Comparison of ENCODE assay signal across 7 cellular contexts in genomic region chr16:3131755-3132377, GRCh38.
DNase-seq lines count a peak whose midpoint lies in the region; ATAC-seq and TF ChIP-seq lines count a peak whose summit lies in the region.

No MANE protein-coding gene starts in this region.

- DNase-seq in GF-D8 (lab: John Stamatoyannopoulos, UW) (peak; percentile 1), LNCaP clone FGC (ENCODE audit: low read depth) (no peak), erythroblast (lab: John Stamatoyannopoulos, UW) (peak; percentile 62 to 72)
- DNase-seq in activated CD4-positive, alpha-beta T cell treated with anti-CD3 and anti-CD28 coated beads for 48 hours, result peak; percentile 69
- DNase-seq in stimulated activated CD4-positive, alpha-beta T cell treated with anti-CD3 and anti-CD28 coated beads, Interleukin-12 subunit alpha, Interleukin-12 subunit beta, amount 100 ng/mL, for 48 hours (ENCODE audit: low read depth in 2 of 3, low spot score in 1 of 3), result peak; percentile 22 to 37 (median 29)

- peak; percentile 44; the same call in 1 of the 2 replicates for TF ChIP-seq CTCF in LNCaP clone FGC (IDR thresholded peaks at IDR 0.05; ENCODE audit: control insufficient read depth, extremely low read depth, insufficient read depth)

- no peak for TF ChIP-seq POLR2A in erythroblast (IDR thresholded peaks at IDR 0.05; ENCODE audit: low read length)

- ATAC-seq in HG02981 (IDR thresholded peaks at IDR 0.05; ENCODE audit: unreplicated experiment) (no peak), GM19455 (IDR thresholded peaks at IDR 0.05; ENCODE audit: unreplicated experiment) (no peak)

- H3K4me3 ChIP-seq in LNCaP clone FGC (ENCODE audit: low read depth, low read length), result no peak overlapping the region
